Comparison of ENCODE assay signal across 20 cellular contexts in the genomic region with DNA sequence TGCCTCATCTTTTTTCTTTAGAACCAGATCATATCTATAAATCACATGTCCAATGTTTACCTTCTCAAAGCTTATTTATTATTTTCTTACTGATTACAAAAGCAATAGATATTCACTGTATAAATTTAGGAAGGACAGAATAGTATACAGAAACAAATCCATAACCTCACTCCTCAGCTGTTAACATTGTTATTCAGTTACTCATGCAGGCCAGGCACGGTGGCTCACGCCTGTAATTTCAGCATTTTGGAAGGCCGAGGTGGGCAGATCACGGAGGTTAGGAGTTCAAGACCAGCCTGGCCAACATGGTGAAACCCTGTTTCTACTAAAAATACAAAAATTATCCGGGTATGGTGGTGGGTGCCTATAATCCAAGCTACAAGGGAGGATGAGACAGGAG. TPM values are rescaled to one million over a fixed set of nuclear protein-coding genes. Genes with fewer than 3 reads are reported as not detected.
DNase-seq lines count a peak whose midpoint lies in the region; ATAC-seq and TF ChIP-seq lines count a peak whose summit lies in the region.
"Had no signal": no experiment of that assay in that cellular context is flagged by ENCODE, and none has a peak within 500 bp of the region (broad histone marks: within the 10 kb centered on the region; RNA-seq: fewer than 3 reads in every experiment).

No MANE protein-coding gene starts in this region.

- H3K27ac ChIP-seq in heart right ventricle, result peak overlapping the region; percentile 14 to 99 (median 90)
- H3K27ac ChIP-seq in esophagus squamous epithelium, result peak overlapping the region in 3 of 4 donors; percentile 74 to 98 (median 79)
- no peak overlapping the region for H3K27ac ChIP-seq in trophoblast cell (ENCODE audit: low read depth, low read length)
- H3K27ac ChIP-seq in uterus, result peak overlapping the region; percentile 51 to 97
- H3K27ac ChIP-seq in PC-3 (ENCODE audit: low read length), result no peak overlapping the region
- H3K27ac ChIP-seq: brain microvascular endothelial cell had no signal

- H3K4ac ChIP-seq in trophoblast cell (ENCODE audit: low read depth, low read length), result no peak overlapping the region

- H3K79me2 ChIP-seq in trophoblast cell (ENCODE audit: control insufficient read depth, insufficient read depth, low read length, poor library complexity), result peaks cover 2% of the 10 kb centered on the region
- H3K79me2 ChIP-seq in PC-3 (ENCODE audit: low read length), result no peaks in the 10 kb centered on the region

- WGBS in heart right ventricle, 2 donors, result 73 to 74% methylated on average over 5 of the region's 5 CpGs
- WGBS in esophagus squamous epithelium, 2 donors, result 68 to 77% methylated on average over 5 of the region's 5 CpGs
- WGBS in trophoblast cell (ENCODE audit: extremely low coverage, insufficient coverage, insufficient read length), result no CpG with 5 or more reads among the region's 5 CpGs

- H4K8ac ChIP-seq in trophoblast cell (ENCODE audit: low read depth, low read length), result no peak overlapping the region

- no peak for DNase-seq in heart right ventricle
- DNase-seq in Right ventricle myocardium inferior (ENCODE audit: missing footprints), result no peak
- no peak for DNase-seq in esophagus squamous epithelium (lab: John Stamatoyannopoulos, UW)
- DNase-seq in trophoblast cell, result no peak
- no peak for DNase-seq in uterus
- no peak for DNase-seq in PC-3
- DNase-seq in NCI-H69 (lab: John Stamatoyannopoulos, UW), result no peak
- no peak for DNase-seq in glomerular visceral epithelial cell (ENCODE audit: extremely low spot score)
- DNase-seq: activated CD4-positive, alpha-beta T cell treated with anti-CD3 and anti-CD28 coated beads, Interleukin-2, amount 10 ng/mL, durations not matched to agents 24 days and 14 days; activated T-cell treated with anti-CD3 and anti-CD28 coated beads, Interleukin-2, amount 50 U/mL, for 24 hours; CD4-positive, alpha-beta memory T cell; DMS79 treated with DMSO at 0.1 percent for 48 hours; dorsolateral prefrontal cortex; hippocampal formation; KBM-7; NCI-H2081 treated with DMSO at 0.1 percent for 48 hours; NCI-H526 treated with DMSO at 0.1 percent for 48 hours; stimulated activated naive B cell treated with anti-CD40 and anti-IgM and Interleukin-4, amounts not matched to agents 10 μg/mL and 1 μg/mL and 100 μg/mL, for 72 hours had no signal

- H3K79me1 ChIP-seq in trophoblast cell (ENCODE audit: low read length), result no peaks in the 10 kb centered on the region

- no peak overlapping the region for H2BK12ac ChIP-seq in trophoblast cell (ENCODE audit: low read length)

- H3K23ac ChIP-seq in trophoblast cell (ENCODE audit: low read length), result no peak overlapping the region

- H4K12ac ChIP-seq in trophoblast cell (ENCODE audit: low read depth, low read length), result no peak overlapping the region

- no peak for ATAC-seq in heart right ventricle
- ATAC-seq in Right ventricle myocardium inferior, result no peak
- no peak for ATAC-seq in PC-3
- ATAC-seq: stimulated activated naive B cell treated with anti-CD40 and anti-IgM and Interleukin-4, amounts not matched to agents 10 μg/mL and 1 μg/mL and 100 μg/mL, for 72 hours had no signal

- H3K36me3 ChIP-seq in heart right ventricle (peaks cover 0 to 71% (median 28%) of the 10 kb centered on the region in 9 donors), esophagus squamous epithelium (peaks cover 4 to 50% (median 13%) of the 10 kb centered on the region in 3 donors), trophoblast cell (ENCODE audit: control insufficient read depth in 1 of 2, insufficient read depth in 2 of 2, low read length in 2 of 2) (peaks cover 19 to 46% of the 10 kb centered on the region in 2 experiments), uterus (no peaks in the 10 kb centered on the region), PC-3 (ENCODE audit: low read depth, low read length) (no peaks in the 10 kb centered on the region)
- H3K36me3 ChIP-seq: brain microvascular endothelial cell had no signal

- H3K9me2 ChIP-seq in PC-3 (replicated peaks; ENCODE audit: low read length), result no peaks in the 10 kb centered on the region

- CTCF ChIA-PET in PC-3 (lab: Charles Lee), result no interaction called here

- H3K4me2 ChIP-seq in trophoblast cell (ENCODE audit: low read length), result no peak overlapping the region
- no peak overlapping the region for H3K4me2 ChIP-seq in PC-3 (ENCODE audit: low read length)

- H3K9me3 ChIP-seq in heart right ventricle (no peaks in the 10 kb centered on the region), esophagus squamous epithelium (no peaks in the 10 kb centered on the region), trophoblast cell (ENCODE audit: insufficient read depth, low read depth, low read length) (no peaks in the 10 kb centered on the region), uterus (no peaks in the 10 kb centered on the region), PC-3 (ENCODE audit: low read length) (no peaks in the 10 kb centered on the region)
- H3K9me3 ChIP-seq: HAP-1 had no signal

- no TSS peak for BruUV-seq in PC-3 (replicated peaks; lab: Mats Ljungman, UMichigan)

- H3F3A ChIP-seq in PC-3 (ENCODE audit: low read length, unreplicated experiment), result no peaks in the 10 kb centered on the region

- intact Hi-C loops in heart right ventricle (cut with DNase I) (no loop called here), Right ventricle myocardium inferior (cut with DNase I) (loop anchor here (2.0 kb wide), 1 partner anchor 14 kb away; no protein-coding TSS in a partner anchor), esophagus squamous epithelium (cut with DNase I) (no loop called here), uterus (cut with DNase I; ENCODE audit: low total_unique reads) (no loop called here), PC-3 (cut with micrococcal nuclease) (no loop called here)

- H2BK120ac ChIP-seq in trophoblast cell (ENCODE audit: insufficient read depth, low read length, poor library complexity), result no peak overlapping the region

- H2AK5ac ChIP-seq in trophoblast cell (ENCODE audit: low read length), result no peak overlapping the region

- peak overlapping the region; percentile 45 for H3K18ac ChIP-seq in trophoblast cell (ENCODE audit: low read length)

- no peak overlapping the region for H2BK5ac ChIP-seq in trophoblast cell (ENCODE audit: low read depth, low read length, poor library complexity)

- TF ChIP-seq CTCF in heart right ventricle (IDR thresholded peaks at IDR 0.05), result no peak
- no peak for TF ChIP-seq CTCF in esophagus squamous epithelium (IDR thresholded peaks at IDR 0.05)
- TF ChIP-seq CTCF in uterus (IDR thresholded peaks at IDR 0.05), result no peak
- TF ChIP-seq CTCF in PC-3 (conservative IDR thresholded peaks at IDR 0.05; ENCODE audit: low read depth, low read length), result no peak

- H3K4me1 ChIP-seq in heart right ventricle, result peaks cover 19 to 100% (median 96%) of the 10 kb centered on the region in 9 donors
- peaks cover 19 to 100% (median 63%) of the 10 kb centered on the region in 3 donors for H3K4me1 ChIP-seq in esophagus squamous epithelium
- peaks cover 0 to 1% of the 10 kb centered on the region in 2 experiments for H3K4me1 ChIP-seq in trophoblast cell (ENCODE audit: control insufficient read depth in 1 of 2, insufficient read depth in 2 of 2, low read length in 2 of 2)
- H3K4me1 ChIP-seq in uterus, result peaks cover 4 to 24% of the 10 kb centered on the region in 2 donors
- H3K4me1 ChIP-seq in PC-3 (ENCODE audit: insufficient read depth, low read length), result peaks cover 23% of the 10 kb centered on the region

- H2AFZ ChIP-seq in trophoblast cell (ENCODE audit: insufficient read depth, low read length, poor library complexity), result no peak overlapping the region
- no peak overlapping the region for H2AFZ ChIP-seq in PC-3 (ENCODE audit: low read length)

- no peak overlapping the region for H4K91ac ChIP-seq in trophoblast cell (ENCODE audit: low read depth, low read length)

- no peak overlapping the region for H3K14ac ChIP-seq in trophoblast cell (ENCODE audit: low read length)

- no peak overlapping the region for H3K4me3 ChIP-seq in heart right ventricle
- H3K4me3 ChIP-seq in esophagus squamous epithelium, result no peak overlapping the region
- H3K4me3 ChIP-seq in trophoblast cell (ENCODE audit: low read depth, low read length), result no peak overlapping the region
- H3K4me3 ChIP-seq in uterus, result no peak overlapping the region
- H3K4me3 ChIP-seq in PC-3 (ENCODE audit: low read length), result no peak overlapping the region
- H3K4me3 ChIP-seq: dorsolateral prefrontal cortex, HAP-1 had no signal

- no peaks in the 10 kb centered on the region for H4K20me1 ChIP-seq in PC-3 (ENCODE audit: low read length)

- H3K27me3 ChIP-seq in heart right ventricle (no peaks in the 10 kb centered on the region), esophagus squamous epithelium (no peaks in the 10 kb centered on the region), trophoblast cell (ENCODE audit: insufficient read depth, low read length) (no peaks in the 10 kb centered on the region), uterus (no peaks in the 10 kb centered on the region), PC-3 (ENCODE audit: low read length) (no peaks in the 10 kb centered on the region)
- H3K27me3 ChIP-seq: brain microvascular endothelial cell, dorsolateral prefrontal cortex had no signal

- TF ChIP-seq POLR2A in esophagus squamous epithelium (IDR thresholded peaks at IDR 0.05) (no peak), uterus (IDR thresholded peaks at IDR 0.05) (no peak)

- no peak overlapping the region for H3K9ac ChIP-seq in trophoblast cell (ENCODE audit: low read length)
- H3K9ac ChIP-seq in PC-3 (ENCODE audit: low read length), result no peak overlapping the region

- POLR2A ChIA-PET in PC-3 (lab: Charles Lee; ENCODE audit: unreplicated experiment), result no interaction called here

RNA-seq across cellular contexts. Expression of gene STOM, which starts 15.3 kb away (rescaled TPM):
- total RNA-seq in heart right ventricle (100 to 1,000 TPM; 104 to 389 (median 181) TPM), Right ventricle myocardium inferior (194 TPM), esophagus squamous epithelium (100 to 1,000 TPM in 2 of 4 donors, 10 to 100 TPM in 2; 43.7 to 169 (median 119) TPM), uterus (100 to 1,000 TPM; 143 to 299 (median 158) TPM), PC-3 (2014; rRNA removed) (3.1 and 5.5 TPM in 2 replicates)
- polyA plus RNA-seq in heart right ventricle, result 100 to 1,000 TPM; 146 to 203 TPM
- polyA plus RNA-seq in trophoblast cell (2013), result 125 and 136 TPM in 2 replicates

Comparison
In these comparisons a context has a peak if more than half of its experiments do, and no peak if none do; other contexts are left out.
1. H3K27ac ChIP-seq: peak in heart right ventricle (10 of 10), esophagus squamous epithelium (3 of 4) and uterus (2 of 2); none in trophoblast cell (single experiment) and PC-3 (single experiment).